20 cellular contexts compared by ENCODE assay signal in the genomic region with DNA sequence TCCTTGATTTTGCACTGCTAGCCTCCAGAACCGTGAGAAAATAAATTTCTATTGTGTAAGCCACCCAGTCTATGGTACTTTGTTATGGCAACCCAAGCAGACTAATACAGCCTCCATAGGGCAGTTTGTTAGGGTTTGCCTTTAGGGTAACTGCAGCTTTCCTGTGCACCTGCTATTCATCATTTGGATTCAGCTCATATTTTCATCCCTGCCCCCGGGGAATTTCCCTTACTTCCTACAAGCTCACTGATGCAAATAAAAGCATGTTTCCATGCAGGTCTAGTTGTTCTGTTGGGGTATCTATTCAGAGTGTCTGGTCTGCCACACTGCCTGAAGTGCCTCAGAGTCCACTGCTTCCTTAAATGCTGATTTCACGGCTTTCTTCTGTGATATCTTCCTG. TPM values are rescaled to one million over a fixed set of nuclear protein-coding genes. Genes with fewer than 3 reads are reported as not detected.
DNase-seq lines count a peak whose midpoint lies in the region; ATAC-seq lines count a peak whose summit lies in the region.
"Had no signal": no experiment of that assay in that cellular context is flagged by ENCODE, and none has a peak within 500 bp of the region (broad histone marks: within the 10 kb centered on the region; RNA-seq: fewer than 3 reads in every experiment).

No MANE protein-coding gene starts in this region.

- POLR2A ChIA-PET in naive thymus-derived CD8-positive, alpha-beta T cell (lab: Charles Lee), result interaction anchor here (0.6 kb wide), 2 partner anchors 8 to 308 kb away, joined by 3 to 4 read pairs; no protein-coding TSS in a partner anchor

- no peak overlapping the region for H3K4me3 Mint-ChIP-seq in central memory CD8-positive, alpha-beta T cell
- H3K4me3 Mint-ChIP-seq in naive thymus-derived CD8-positive, alpha-beta T cell, result no peak overlapping the region
- H3K4me3 Mint-ChIP-seq: dendritic cell treated with granulocyte-macrophage colony-stimulating factor and Interleukin-4, amounts not matched to agents 40 ng/mL and 50 ng/mL, for 4 days; T-helper 1 cell treated with Interleukin-12 subunit alpha and Interleukin-12 subunit beta and Interleukin-4 antibody, amounts not matched to agents 30 μg/mL and 1 μg/mL, for 36 hours had no signal

- DNase-seq in NCI-H1436 (lab: John Stamatoyannopoulos, UW) (peak; percentile 4), NCI-H1436 treated with DMSO at 0.1 percent for 48 hours (lab: John Stamatoyannopoulos, UW) (no peak), NAMALWA (ENCODE audit: low spot score) (peak; percentile 37), renal cortical epithelial cell (ENCODE audit: low read depth) (peak; percentile 62), HuH-7 (ENCODE audit: low spot score) (no peak), H4 (ENCODE audit: low spot score) (no peak)
- no peak for DNase-seq in central memory CD8-positive, alpha-beta T cell (ENCODE audit: low spot score in 2 of 2)
- DNase-seq in naive thymus-derived CD8-positive, alpha-beta T cell, result no peak
- DNase-seq: activated CD4-positive, alpha-beta T cell treated with anti-CD3 and anti-CD28 coated beads for 4 hours; activated naive CD4-positive, alpha-beta T cell treated with anti-CD3 and anti-CD28 coated beads, Interleukin-2, amount 50 U/mL, for 16 hours; activated T-cell treated with anti-CD3 and anti-CD28 coated beads, Interleukin-2, amount 50 U/mL, for 48 hours; GOT3; NCI-H1694; NCI-H446; NK-92 treated with Interleukin-12 subunit alpha and Interleukin-12 subunit beta, amount 100 ng/mL, for 24 hours; stimulated activated CD4-positive, alpha-beta T cell treated with anti-CD3 and anti-CD28 coated beads, Interleukin-2, amount 100 ng/mL, for 48 hours; stimulated activated naive CD8-positive, alpha-beta T cell treated with anti-CD3 and anti-CD28 coated beads, Interleukin-15, Interleukin-2, amounts not matched to agents 100 U/mL and 50 U/mL, for 24 hours; tibial artery had no signal

- ATAC-seq in central memory CD8-positive, alpha-beta T cell (replicated peaks; ENCODE audit: extremely low read depth, poor library complexity, severe bottlenecking), result no peak
- no peak for ATAC-seq in naive thymus-derived CD8-positive, alpha-beta T cell
- ATAC-seq: stimulated activated naive CD8-positive, alpha-beta T cell treated with anti-CD3 and anti-CD28 coated beads, Interleukin-15, Interleukin-2, amounts not matched to agents 100 U/mL and 50 U/mL, for 24 hours had no signal

- no peaks in the 10 kb centered on the region for H3K9me3 Mint-ChIP-seq in central memory CD8-positive, alpha-beta T cell
- no peaks in the 10 kb centered on the region for H3K9me3 Mint-ChIP-seq in naive thymus-derived CD8-positive, alpha-beta T cell
- H3K9me3 Mint-ChIP-seq: dendritic cell treated with granulocyte-macrophage colony-stimulating factor and Interleukin-4, amounts not matched to agents 40 ng/mL and 50 ng/mL, for 4 days; T-helper 1 cell treated with Interleukin-12 subunit alpha and Interleukin-12 subunit beta and Interleukin-4 antibody, amounts not matched to agents 30 μg/mL and 1 μg/mL, for 36 hours had no signal

- peaks cover 8% of the 10 kb centered on the region for H3K4me1 Mint-ChIP-seq in central memory CD8-positive, alpha-beta T cell
- H3K4me1 Mint-ChIP-seq in naive thymus-derived CD8-positive, alpha-beta T cell, result peaks cover 8 to 23% (median 14%) of the 10 kb centered on the region in 4 donors

- H3K27ac Mint-ChIP-seq in central memory CD8-positive, alpha-beta T cell (ENCODE audit: low read depth), result peak overlapping the region; percentile 42
- peak overlapping the region in 5 of 10 donors; percentile 9 to 83 (median 41) for H3K27ac Mint-ChIP-seq in naive thymus-derived CD8-positive, alpha-beta T cell
- H3K27ac Mint-ChIP-seq: dendritic cell treated with granulocyte-macrophage colony-stimulating factor and Interleukin-4, amounts not matched to agents 40 ng/mL and 50 ng/mL, for 4 days; T-helper 1 cell treated with Interleukin-12 subunit alpha and Interleukin-12 subunit beta and Interleukin-4 antibody, amounts not matched to agents 30 μg/mL and 1 μg/mL, for 36 hours had no signal

- no peaks in the 10 kb centered on the region for H3K27me3 Mint-ChIP-seq in central memory CD8-positive, alpha-beta T cell
- H3K27me3 Mint-ChIP-seq in naive thymus-derived CD8-positive, alpha-beta T cell, result peaks cover 0 to 9% (median 0%) of the 10 kb centered on the region in 5 donors

- peaks cover 2% of the 10 kb centered on the region for H3K36me3 Mint-ChIP-seq in central memory CD8-positive, alpha-beta T cell (ENCODE audit: insufficient read depth)
- no peaks in the 10 kb centered on the region for H3K36me3 Mint-ChIP-seq in naive thymus-derived CD8-positive, alpha-beta T cell

RNA-seq across cellular contexts. Expression of a gene that starts 48.6 kb away (rescaled TPM):
- total RNA-seq in renal cortical epithelial cell, result 10.2 and 51.5 TPM in 2 replicates
- total RNA-seq in naive thymus-derived CD8-positive, alpha-beta T cell, result 100 to 1,000 TPM; 101 TPM
- polyA plus RNA-seq in naive thymus-derived CD8-positive, alpha-beta T cell, result 10 to 100 TPM in 1 of 3 donors, 1 to 10 TPM in 2; 9.0 to 13.1 (median 9.6) TPM
- 7.1 and 8.6 TPM in 2 replicates for total RNA-seq in H4 (2014; rRNA removed; shearing (Covaris generic))

Comparison
In these comparisons a context has a peak if more than half of its experiments do, and no peak if none do; other contexts are left out.
1. DNase-seq: peak in NCI-H1436 (single experiment), NAMALWA (single experiment) and renal cortical epithelial cell (single experiment); none in NCI-H1436 treated with DMSO at 0.1 percent for 48 hours (single experiment), central memory CD8-positive, alpha-beta T cell (0 of 2), HuH-7 (single experiment), naive thymus-derived CD8-positive, alpha-beta T cell (0 of 10) and H4 (single experiment).